ENCODE assay signal across 11 cellular contexts in genomic region chr12:46963977-46964376, GRCh38.
A peak's percentile ranks its signal among the peaks of the same experiment; 100 is the strongest.
DNase-seq lines count a peak whose midpoint lies in the region; ATAC-seq, FAIRE-seq and TF ChIP-seq lines count a peak whose summit lies in the region.
"Had no signal": no experiment of that assay in that cellular context is flagged by ENCODE, and none has a peak within 500 bp of the region (broad histone marks: within the 10 kb centered on the region; RNA-seq: fewer than 3 reads in every experiment).

No MANE protein-coding gene starts in this region.

- ATAC-seq in pancreas, result peak; percentile 67 to 85 (median 80)
- no peak for ATAC-seq in HG02610 (IDR thresholded peaks at IDR 0.05; ENCODE audit: unreplicated experiment)
- no peak for ATAC-seq in GM19452 (IDR thresholded peaks at IDR 0.05; ENCODE audit: unreplicated experiment)

- H3K27ac ChIP-seq in SJCRH30 (peak overlapping the region; percentile 66), pancreas (no peak overlapping the region)

- intact Hi-C loops in pancreas (cut with DNase I), result no loop called here

- FAIRE-seq in pancreas (lab: Jason Lieb, UNC) (no peak), GM19239 (lab: Jason Lieb, UNC) (no peak)
- FAIRE-seq: GM18507 had no signal

- H3K4me1 ChIP-seq in SJCRH30 (peaks cover 33% of the 10 kb centered on the region), pancreas (no peaks in the 10 kb centered on the region)

- WGBS in pancreas, 2 donors, result 9 to 14% methylated on average over 3 of the region's 3 CpGs

- DNase-seq in DMS 273 (lab: John Stamatoyannopoulos, UW; ENCODE audit: unreplicated experiment) (peak; percentile 51), SJCRH30 (no peak), fibroblast of villous mesenchyme (ENCODE audit: low read depth) (peak; percentile 42), pancreas (peak in 2 of 6 donors; percentile 12 to 28), NCI-H1436 treated with DMSO at 0.1 percent for 48 hours (lab: John Stamatoyannopoulos, UW) (no peak), GM19239 (ENCODE audit: insufficient read length, low spot score) (no peak)
- DNase-seq: NCI-H446 treated with DMSO at 0.1 percent for 48 hours, T-helper 2 cell had no signal

- H3K9me3 ChIP-seq in SJCRH30 (replicated peaks), result no peaks in the 10 kb centered on the region
- no peaks in the 10 kb centered on the region for H3K9me3 ChIP-seq in pancreas

- H3K4me3 ChIP-seq in SJCRH30 (no peak overlapping the region; the same call in 1 of the 2 replicates), fibroblast of villous mesenchyme (ENCODE audit: low read depth, low read length) (no peak overlapping the region), pancreas (no peak overlapping the region)

- no peaks in the 10 kb centered on the region for H3K36me3 ChIP-seq in SJCRH30
- no peaks in the 10 kb centered on the region for H3K36me3 ChIP-seq in pancreas

- no peaks in the 10 kb centered on the region for H3K27me3 ChIP-seq in SJCRH30
- H3K27me3 ChIP-seq in pancreas, result no peaks in the 10 kb centered on the region

- no peak for TF ChIP-seq CTCF in fibroblast of villous mesenchyme (IDR thresholded peaks at IDR 0.05; ENCODE audit: insufficient read depth, low read depth, low read length)
- TF ChIP-seq CTCF in pancreas (IDR thresholded peaks at IDR 0.05), result no peak

Comparison
In these comparisons a context has a peak if more than half of its experiments do, and no peak if none do; other contexts are left out.
1. DNase-seq: peak in DMS 273 (single experiment) and fibroblast of villous mesenchyme (single experiment); none in SJCRH30 (0 of 2), NCI-H1436 treated with DMSO at 0.1 percent for 48 hours (single experiment) and GM19239 (single experiment).
2. ATAC-seq: peak in pancreas (4 of 4); none in HG02610 (single experiment) and GM19452 (single experiment).